ENCODE assay signal across 23 cellular contexts in genomic region chr9:135550344-135550918, GRCh38. TPM values are rescaled to one million over a fixed set of nuclear protein-coding genes. Genes with fewer than 3 reads are reported as not detected.
DNase-seq lines count a peak whose midpoint lies in the region; ATAC-seq and TF ChIP-seq lines count a peak whose summit lies in the region.
"Had no signal": no experiment of that assay in that cellular context is flagged by ENCODE, and none has a peak within 500 bp of the region (broad histone marks: within the 10 kb centered on the region; RNA-seq: fewer than 3 reads in every experiment).

No MANE protein-coding gene starts in this region.

- H3K4me3 ChIP-seq in H7 (ENCODE audit: insufficient read depth, low read depth, low read length) (no peak overlapping the region), MG63 (no peak overlapping the region)
- H3K4me3 ChIP-seq: GM12878, GM23248, K562 had no signal

- H3K27me3 ChIP-seq in H7 (ENCODE audit: control insufficient read depth, insufficient read depth, low read length) (no peaks in the 10 kb centered on the region), MG63 (no peaks in the 10 kb centered on the region)
- H3K27me3 ChIP-seq: BE2C had no signal

- no peaks in the 10 kb centered on the region for H3K9me3 ChIP-seq in MG63
- H3K9me3 ChIP-seq: BE2C had no signal

- no peak for TF ChIP-seq CTCF in nephron progenitor cell (IDR thresholded peaks at IDR 0.05)

- H3K27ac Mint-ChIP-seq in nephron progenitor cell = peak overlapping the region; percentile 14
- H3K27ac Mint-ChIP-seq: CD14-positive monocyte had no signal

- H3K36me3 ChIP-seq in H7 (replicated peaks; ENCODE audit: control insufficient read depth, insufficient read depth, low read length) = no peaks in the 10 kb centered on the region
- no peaks in the 10 kb centered on the region for H3K36me3 ChIP-seq in MG63
- H3K36me3 ChIP-seq: BE2C had no signal

- H3K27me3 Mint-ChIP-seq in nephron progenitor cell (ENCODE audit: low read depth, poor library complexity) = no peaks in the 10 kb centered on the region

- H3K9me3 Mint-ChIP-seq in nephron progenitor cell = peaks cover 6% of the 10 kb centered on the region

- H3K4me3 Mint-ChIP-seq in nephron progenitor cell = no peak overlapping the region
- H3K4me3 Mint-ChIP-seq: CD14-positive monocyte; CD4-positive, alpha-beta memory T cell had no signal

- ATAC-seq in left lobe of liver = no peak
- ATAC-seq in sciatic nerve = no peak
- no peak for ATAC-seq in HG02970 (IDR thresholded peaks at IDR 0.05; ENCODE audit: low FRiP score, unreplicated experiment)
- no peak for ATAC-seq in HG03520 (IDR thresholded peaks at IDR 0.05; ENCODE audit: unreplicated experiment)
- ATAC-seq: GM12878, HCT116, K562 had no signal

- intact Hi-C loops in sciatic nerve (cut with DNase I) = no loop called here

- H3K36me3 Mint-ChIP-seq in nephron progenitor cell (ENCODE audit: low read depth) = no peaks in the 10 kb centered on the region
- H3K36me3 Mint-ChIP-seq: CD14-positive monocyte; CD4-positive, alpha-beta memory T cell had no signal

- DNase-seq in H7 = peak; percentile 49
- DNase-seq in left lobe of liver (ENCODE audit: low spot score) = peak; percentile 35
- no peak for DNase-seq in nephron progenitor cell
- peak; percentile 44 for DNase-seq in sciatic nerve (ENCODE audit: low spot score)
- DNase-seq in MG63 = no peak
- DNase-seq in stimulated activated CD8-positive, alpha-beta memory T cell treated with anti-CD3 and anti-CD28 coated beads, Interleukin-4, amount 100 ng/mL, for 48 hours = no peak
- DNase-seq: ACHN; BE2C; CD4-positive, alpha-beta memory T cell; DMS53; DND-41; EL; GM23248; IMR-90 had no signal

- H3K4me1 Mint-ChIP-seq in nephron progenitor cell = peaks cover 18% of the 10 kb centered on the region
- H3K4me1 Mint-ChIP-seq: CD14-positive monocyte; CD4-positive, alpha-beta memory T cell had no signal

RNA-seq across cellular contexts. Expression of gene OBP2A, which starts 4.5 kb away (rescaled TPM):
- total RNA-seq in H7 (2014; rRNA removed; shearing (Covaris generic)) = not detected in 2 replicates
- not detected for total RNA-seq in left lobe of liver
- total RNA-seq in sciatic nerve = not detected
- not detected in 2 replicates for total RNA-seq in MG63 (2014; rRNA removed; shearing (Covaris generic); ENCODE audit: low replicate concordance)
- total RNA-seq: CD4-positive, alpha-beta memory T cell; G401; GM12878; GM23248; H4; IMR-90; K562 had no signal

RNA-seq across cellular contexts. Expression of gene PAEP, which starts 11.1 kb away (rescaled TPM):
- total RNA-seq in H7 (2014; rRNA removed; shearing (Covaris generic)) = not detected in 2 replicates
- total RNA-seq in left lobe of liver (not detected), sciatic nerve (not detected)
- total RNA-seq in MG63 (2014; rRNA removed; shearing (Covaris generic); ENCODE audit: low replicate concordance) = not detected in 2 replicates
- total RNA-seq: CD4-positive, alpha-beta memory T cell; G401; GM12878; GM23248; IMR-90 had no signal

RNA-seq across cellular contexts. Expression of gene LCN1, which starts 29.2 kb away (rescaled TPM):
- total RNA-seq in H7 (2014; rRNA removed; shearing (Covaris generic)) = not detected in 2 replicates
- total RNA-seq in left lobe of liver = not detected
- total RNA-seq in sciatic nerve = not detected
- not detected in 2 replicates for total RNA-seq in MG63 (2014; rRNA removed; shearing (Covaris generic); ENCODE audit: low replicate concordance)
- total RNA-seq: CD4-positive, alpha-beta memory T cell; G401; GM12878; GM23248; H4; HT1080; IMR-90; K562 had no signal

RNA-seq across cellular contexts. Expression of gene MRPS2, which starts 49.9 kb away (rescaled TPM):
- 115 and 121 TPM in 2 replicates for total RNA-seq in H7 (2014; rRNA removed; shearing (Covaris generic))
- total RNA-seq in left lobe of liver (30.7 TPM), sciatic nerve (17.5 TPM)
- total RNA-seq in MG63 (2014; rRNA removed; shearing (Covaris generic); ENCODE audit: low replicate concordance) = 20.7 and 24.1 TPM in 2 replicates

Comparison
In these comparisons a context has a peak if more than half of its experiments do, and no peak if none do; other contexts are left out.
1. DNase-seq: peak in H7 (single experiment), left lobe of liver (single experiment) and sciatic nerve (single experiment); none in nephron progenitor cell (single experiment), MG63 (single experiment) and stimulated activated CD8-positive, alpha-beta memory T cell treated with anti-CD3 and anti-CD28 coated beads, Interleukin-4, amount 100 ng/mL, for 48 hours (single experiment).